ENCODE assay signal across 16 cellular contexts in the genomic region with DNA sequence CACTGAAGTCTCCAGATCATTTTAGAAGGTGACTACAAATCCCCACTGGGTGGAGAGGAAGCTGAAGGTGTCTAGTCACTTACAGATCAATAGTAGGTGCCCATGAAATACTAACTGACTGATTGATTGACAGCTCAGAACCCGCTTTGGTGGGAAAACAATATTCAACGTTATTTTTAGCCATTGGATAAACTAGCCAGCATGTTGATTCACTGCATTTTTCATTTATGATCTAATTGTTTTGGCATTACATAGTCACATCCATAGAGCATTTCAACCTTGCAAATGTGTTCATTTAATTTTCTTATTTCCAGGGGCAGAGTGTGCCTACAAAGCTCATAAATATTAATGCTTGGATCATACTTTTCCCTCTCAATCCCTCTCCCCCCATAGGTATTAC.
DNase-seq lines count a peak whose midpoint lies in the region; ATAC-seq, FAIRE-seq and TF ChIP-seq lines count a peak whose summit lies in the region.
"Had no signal": no experiment of that assay in that cellular context is flagged by ENCODE, and none has a peak within 500 bp of the region (broad histone marks: within the 10 kb centered on the region; RNA-seq: fewer than 3 reads in every experiment).

No MANE protein-coding gene starts in this region.

- H2AFZ ChIP-seq in keratinocyte (ENCODE audit: control insufficient read depth, low read length): peak overlapping the region; percentile 25

- FAIRE-seq in keratinocyte (lab: Jason Lieb, UNC): no peak

- H3K79me2 ChIP-seq in keratinocyte (ENCODE audit: control insufficient read depth, insufficient read depth, low read length): no peaks in the 10 kb centered on the region

- H3K36me3 ChIP-seq in left ventricle myocardium inferior (no peaks in the 10 kb centered on the region), keratinocyte (ENCODE audit: control insufficient read depth in 2 of 2, extremely low read depth in 1 of 2, insufficient read depth in 2 of 2, low read length in 2 of 2) (no peaks in the 10 kb centered on the region)
- H3K36me3 ChIP-seq: sigmoid colon had no signal

- H3K9me1 ChIP-seq in keratinocyte (ENCODE audit: control insufficient read depth, extremely low read depth, insufficient read depth, low read length): no peaks in the 10 kb centered on the region

- no peaks in the 10 kb centered on the region for H3K27me3 ChIP-seq in left ventricle myocardium inferior (ENCODE audit: low read depth)
- no peaks in the 10 kb centered on the region for H3K27me3 ChIP-seq in keratinocyte (ENCODE audit: control insufficient read depth, extremely low read depth, insufficient read depth, low read length)
- H3K27me3 ChIP-seq: sigmoid colon had no signal

- intact Hi-C loops in left ventricle myocardium inferior (cut with micrococcal nuclease): no loop called here
- intact Hi-C loops in Right ventricle myocardium superior (cut with DNase I): no loop called here

- dilution Hi-C loops in keratinocyte (cut with MboI; ENCODE audit: extremely low pct_ligation_motif_present, low sequenced_read_pairs): no loop called here

- peak overlapping the region; percentile 74 for H3K27ac ChIP-seq in left ventricle myocardium inferior (replicated peaks)
- H3K27ac ChIP-seq in keratinocyte (ENCODE audit: control insufficient read depth, insufficient read depth, low read length): no peak overlapping the region

- DNase-seq in left ventricle myocardium inferior (no peak), Right ventricle myocardium superior (no peak), dedifferentiated amniotic fluid mesenchymal stem cell (ENCODE audit: extremely low spot score) (peak; percentile 47), keratinocyte (ENCODE audit: low read depth, low spot score) (no peak), pons (ENCODE audit: low spot score) (no peak), Ammon's horn (ENCODE audit: low spot score) (no peak), omental fat pad (ENCODE audit: low spot score) (no peak)
- DNase-seq: activated CD4-positive, alpha-beta T cell treated with anti-CD3 and anti-CD28 coated beads, Interleukin-2, amount 50 U/mL, for 4 hours; effector CD4-positive, alpha-beta T cell; H9; hippocampal formation; NCI-H187; NCI-H524 treated with DMSO at 0.1 percent for 48 hours; sigmoid colon; stimulated activated naive CD4-positive, alpha-beta T cell had no signal

- no peak for ATAC-seq in Right ventricle myocardium superior (ENCODE audit: poor library complexity)
- no peak for ATAC-seq in GM18861 (IDR thresholded peaks at IDR 0.05; ENCODE audit: unreplicated experiment)
- ATAC-seq in omental fat pad (ENCODE audit: low FRiP score): no peak

- H3K9me3 ChIP-seq in left ventricle myocardium inferior (replicated peaks) (peaks cover 9% of the 10 kb centered on the region), keratinocyte (ENCODE audit: control insufficient read depth, low read depth, low read length) (no peaks in the 10 kb centered on the region)

- H4K20me1 ChIP-seq in keratinocyte (ENCODE audit: control insufficient read depth, extremely low read depth, insufficient read depth, low read length): no peaks in the 10 kb centered on the region

- TF ChIP-seq CTCF in left ventricle myocardium inferior (IDR thresholded peaks at IDR 0.05; ENCODE audit: borderline replicate concordance) (no peak), keratinocyte (optimal IDR thresholded peaks at IDR 0.05 in 1 of 3, IDR thresholded peaks at IDR 0.05 in 1 of 3, conservative IDR thresholded peaks at IDR 0.05 in 1 of 3; ENCODE audit: extremely low read depth in 1 of 3, insufficient read depth in 2 of 3, low read length in 3 of 3) (no peak), omental fat pad (IDR thresholded peaks at IDR 0.05) (no peak)

- H3K9ac ChIP-seq in keratinocyte (ENCODE audit: control insufficient read depth, extremely low read depth, insufficient read depth, low read length): no peak overlapping the region

- H3K4me2 ChIP-seq in keratinocyte (ENCODE audit: control insufficient read depth, extremely low read depth, insufficient read depth, low read depth, low read length): no peak overlapping the region

- H3K4me3 ChIP-seq in left ventricle myocardium inferior (no peak overlapping the region), keratinocyte (ENCODE audit: control insufficient read depth in 2 of 3, extremely low read depth in 1 of 3, insufficient read depth in 2 of 3, low read depth in 1 of 3, low read length in 3 of 3) (no peak overlapping the region)
- H3K4me3 ChIP-seq: sigmoid colon had no signal

- H3K4me1 ChIP-seq in left ventricle myocardium inferior: peaks cover 10% of the 10 kb centered on the region
- H3K4me1 ChIP-seq in keratinocyte (ENCODE audit: control insufficient read depth, extremely low read depth, insufficient read depth, low read length): peaks cover 5% of the 10 kb centered on the region
